In genomic region chr12:10048531-10048930, GRCh38 we compare ENCODE assay signal across 23 cellular contexts. TPM values are rescaled to one million over a fixed set of nuclear protein-coding genes. Genes with fewer than 3 reads are reported as not detected.
A peak's percentile ranks its signal among the peaks of the same experiment; 100 is the strongest.
DNase-seq lines count a peak whose midpoint lies in the region; ATAC-seq and TF ChIP-seq lines count a peak whose summit lies in the region.
"Had no signal": no experiment of that assay in that cellular context is flagged by ENCODE, and none has a peak within 500 bp of the region (broad histone marks: within the 10 kb centered on the region; RNA-seq: fewer than 3 reads in every experiment).

No MANE protein-coding gene starts in this region.

- H4K20me1 ChIP-seq in BLaER1 treated with 17β-estradiol and CSF1 and Interleukin-3, amounts not matched to agents 10 nM and 100 nM, result no peaks in the 10 kb centered on the region

- peaks cover 0 to 67% (median 14%) of the 10 kb centered on the region in 10 experiments; a peak in 14 of 20 replicates for H3K4me1 ChIP-seq in BLaER1 treated with 17β-estradiol and CSF1 and Interleukin-3, amounts not matched to agents 10 nM and 100 nM
- peaks cover 28 to 37% of the 10 kb centered on the region in 2 experiments for H3K4me1 ChIP-seq in neutrophil (ENCODE audit: control insufficient read depth in 1 of 2, insufficient read depth in 1 of 2, low read depth in 1 of 2, low read length in 1 of 2)
- H3K4me1 ChIP-seq: SJCRH30 had no signal

- H3K27ac ChIP-seq in BLaER1 treated with 17β-estradiol and CSF1 and Interleukin-3, amounts not matched to agents 10 nM and 100 nM, result peak overlapping the region in 10 of 11 experiments; percentile 29 to 76 (median 60); a peak in 17 of 22 replicates
- H3K27ac ChIP-seq in neutrophil, result peak overlapping the region; percentile 64
- H3K27ac ChIP-seq: C4-2B, SJCRH30 had no signal

- H3K4me2 ChIP-seq in BLaER1 treated with 17β-estradiol and CSF1 and Interleukin-3, amounts not matched to agents 10 nM and 100 nM, result peak overlapping the region in 10 of 11 experiments; percentile 8 to 65 (median 48); a peak in 17 of 22 replicates

- no peaks in the 10 kb centered on the region for H3K27me3 ChIP-seq in BLaER1 treated with 17β-estradiol and CSF1 and Interleukin-3, amounts not matched to agents 10 nM and 100 nM
- no peaks in the 10 kb centered on the region for H3K27me3 ChIP-seq in neutrophil
- H3K27me3 ChIP-seq: SJCRH30 had no signal

- DNase-seq in Kasumi-1 (lab: John Stamatoyannopoulos, UW) (peak; percentile 28 to 56), NOMO-1 treated with DMSO at 0.1 percent for 48 hours (lab: John Stamatoyannopoulos, UW; ENCODE audit: unreplicated experiment) (peak; percentile 43), occipital lobe (lab: John Stamatoyannopoulos, UW) (no peak)
- DNase-seq in stimulated activated CD4-positive, alpha-beta T cell treated with anti-CD3 and anti-CD28 coated beads, Interleukin-2, amount 100 ng/mL, for 48 hours, result no peak
- DNase-seq: DMS53, GDM1, H7, HFFc6, MM.1S, NCI-H1694, NCI-H2081 treated with DMSO at 0.1 percent for 48 hours, NCI-H2171 treated with DMSO at 0.1 percent for 48 hours, NCI-H524 treated with DMSO at 0.1 percent for 48 hours, NCI-H82, SJCRH30 had no signal

- no peak for ATAC-seq in GM21447 (IDR thresholded peaks at IDR 0.05; ENCODE audit: unreplicated experiment)
- ATAC-seq: HepG2, K562, Panc1 had no signal

- no peak overlapping the region; a peak in 1 of 22 replicates for H3K9ac ChIP-seq in BLaER1 treated with 17β-estradiol and CSF1 and Interleukin-3, amounts not matched to agents 10 nM and 100 nM

- peaks cover 3 to 29% (median 17%) of the 10 kb centered on the region in 11 experiments; a peak in 15 of 22 replicates for H3K9me3 ChIP-seq in BLaER1 treated with 17β-estradiol and CSF1 and Interleukin-3, amounts not matched to agents 10 nM and 100 nM (replicated peaks in 1 of 11)
- H3K9me3 ChIP-seq in neutrophil, result no peaks in the 10 kb centered on the region
- H3K9me3 ChIP-seq: SJCRH30 had no signal

- H3K36me3 ChIP-seq in BLaER1 treated with 17β-estradiol and CSF1 and Interleukin-3, amounts not matched to agents 10 nM and 100 nM, result no peaks in the 10 kb centered on the region
- H3K36me3 ChIP-seq in neutrophil, result no peaks in the 10 kb centered on the region
- H3K36me3 ChIP-seq: SJCRH30 had no signal

- H3K4me3 ChIP-seq in BLaER1 treated with 17β-estradiol and CSF1 and Interleukin-3, amounts not matched to agents 10 nM and 100 nM, result no peak overlapping the region; a peak in 2 of 20 replicates
- no peak overlapping the region for H3K4me3 ChIP-seq in neutrophil (ENCODE audit: low read depth in 1 of 2, low read length in 1 of 2)
- H3K4me3 ChIP-seq: K562, SJCRH30 had no signal

- no peak for TF ChIP-seq CTCF in neutrophil (IDR thresholded peaks at IDR 0.05)

RNA-seq across cellular contexts. Expression of gene CLEC9A, which starts 18.0 kb away (rescaled TPM):
- total RNA-seq in occipital lobe, result not detected
- total RNA-seq: H7, HepG2, HFFc6, HT-29, K562, SJCRH30 had no signal

RNA-seq across cellular contexts. Expression of gene CLEC12B, which starts 38.1 kb away (rescaled TPM):
- total RNA-seq in occipital lobe, result not detected
- total RNA-seq: H7, HepG2, HT-29, K562, SJCRH30 had no signal

RNA-seq across cellular contexts. Expression of gene CLEC1B, which starts 49.6 kb away (rescaled TPM):
- total RNA-seq in occipital lobe, result not detected
- total RNA-seq: H7, HepG2, HFFc6, HT-29, K562, SJCRH30 had no signal

RNA-seq across cellular contexts. Expression of gene CLEC1A, which starts 50.3 kb away (rescaled TPM):
- total RNA-seq in occipital lobe, result 0.62 TPM
- total RNA-seq: H7, HepG2, HT-29, K562, SJCRH30 had no signal

Comparison
In these comparisons a context has a peak if more than half of its experiments do, and no peak if none do; other contexts are left out.
1. DNase-seq: peak in Kasumi-1 (2 of 2) and NOMO-1 treated with DMSO at 0.1 percent for 48 hours (single experiment); none in stimulated activated CD4-positive, alpha-beta T cell treated with anti-CD3 and anti-CD28 coated beads, Interleukin-2, amount 100 ng/mL, for 48 hours (0 of 2) and occipital lobe (single experiment).